In genomic region chr12:55830601-55831406, GRCh38 we compare ENCODE assay signal across 8 cellular contexts. TPM values are rescaled to one million over a fixed set of nuclear protein-coding genes. Genes with fewer than 3 reads are reported as not detected.
A peak's percentile ranks its signal among the peaks of the same experiment; 100 is the strongest.
DNase-seq lines count a peak whose midpoint lies in the region; ATAC-seq, FAIRE-seq and TF ChIP-seq lines count a peak whose summit lies in the region.

No MANE protein-coding gene starts in this region.

- H3K4me3 Mint-ChIP-seq in WTC11 = peak overlapping the region; percentile 97
- H3K4me3 Mint-ChIP-seq in chondrocyte (ENCODE audit: unreplicated experiment) = peak overlapping the region; percentile 97

- H3K4me2 ChIP-seq in DOHH2 (ENCODE audit: low read length) = peak overlapping the region; percentile 87

- no peaks in the 10 kb centered on the region for H3K9me2 ChIP-seq in DOHH2 (replicated peaks; ENCODE audit: control insufficient read depth, low read length)

- DNase-seq in M059J (ENCODE audit: low read depth) = peak; percentile 37
- peak; percentile 69 for DNase-seq in WTC11 (ENCODE audit: low spot score)
- no peak for DNase-seq in chondrocyte (ENCODE audit: low spot score)
- peak; percentile 89 for DNase-seq in kidney
- DNase-seq in stimulated activated CD4-positive, alpha-beta T cell treated with anti-CD3 and anti-CD28 coated beads, Interleukin-12 subunit alpha, Interleukin-12 subunit beta, amount 100 ng/mL, for 4 hours = peak; percentile 38
- no peak for DNase-seq in kidney tubule cell (ENCODE audit: low spot score)

- H3K27ac Mint-ChIP-seq in WTC11 (peak overlapping the region; percentile 99), chondrocyte (ENCODE audit: unreplicated experiment) (peak overlapping the region; percentile 98)

- no peaks in the 10 kb centered on the region for H3K9me3 Mint-ChIP-seq in WTC11
- H3K9me3 Mint-ChIP-seq in chondrocyte (ENCODE audit: low read depth) = no peaks in the 10 kb centered on the region

- POLR2A ChIA-PET in WTC11 (lab: Charles Lee) = interaction anchor here (0.7 to 3.3 kb wide), 14 partner anchors 12 to 530 kb away, joined by 3 to 64 read pairs (median 4); partner anchors contain the start of genes DGKA, ESYT1, ITGA7 and MMP19

- H3K36me3 Mint-ChIP-seq in WTC11 (peaks cover 2% of the 10 kb centered on the region), chondrocyte (ENCODE audit: low read depth) (no peaks in the 10 kb centered on the region)

- H3K27me3 ChIP-seq in DOHH2 (ENCODE audit: control insufficient read depth, low read length) = no peaks in the 10 kb centered on the region

- FAIRE-seq in kidney (lab: Jason Lieb, UNC) = no peak

- peaks cover 9% of the 10 kb centered on the region for H3F3A ChIP-seq in DOHH2 (ENCODE audit: control insufficient read depth, insufficient read depth)

- H3K27ac ChIP-seq in DOHH2 (ENCODE audit: low read depth, low read length) = peak overlapping the region; percentile 78
- peak overlapping the region; percentile 90 to 95 for H3K27ac ChIP-seq in kidney (ENCODE audit: low read depth in 2 of 2, low read length in 2 of 2)

- no peak for TF ChIP-seq CTCF in DOHH2 (IDR thresholded peaks at IDR 0.05; ENCODE audit: low read depth, low read length, poor library complexity, severe bottlenecking)
- no peak for TF ChIP-seq CTCF in WTC11 (IDR thresholded peaks at IDR 0.05)
- peak; percentile 6 for TF ChIP-seq CTCF in chondrocyte (IDR thresholded peaks at IDR 0.05)
- TF ChIP-seq CTCF in kidney (IDR thresholded peaks at IDR 0.05; ENCODE audit: borderline replicate concordance, extremely low read depth, insufficient read depth) = no peak

- H3K36me3 ChIP-seq in DOHH2 (ENCODE audit: control insufficient read depth, low read length) (peaks cover 34% of the 10 kb centered on the region), kidney (ENCODE audit: control insufficient read depth in 1 of 2, insufficient read depth in 2 of 2, low read length in 2 of 2) (no peaks in the 10 kb centered on the region)

- H3K4me1 ChIP-seq in DOHH2 (ENCODE audit: control insufficient read depth, low read length) (peaks cover 28% of the 10 kb centered on the region), kidney (ENCODE audit: control insufficient read depth in 1 of 2, insufficient read depth in 1 of 2, low read depth in 1 of 2, low read length in 2 of 2) (peaks cover 4 to 16% of the 10 kb centered on the region in 2 donors)

- H3K27me3 Mint-ChIP-seq in WTC11 (ENCODE audit: low read depth) (no peaks in the 10 kb centered on the region), chondrocyte (ENCODE audit: low read depth) (no peaks in the 10 kb centered on the region)

- H3K4me1 Mint-ChIP-seq in WTC11 = peaks cover 34% of the 10 kb centered on the region
- H3K4me1 Mint-ChIP-seq in chondrocyte (ENCODE audit: low read depth) = peaks cover 56% of the 10 kb centered on the region

- H3K79me2 ChIP-seq in DOHH2 (ENCODE audit: control insufficient read depth, low read length) = peaks cover 48% of the 10 kb centered on the region

- H3K9ac ChIP-seq in kidney (ENCODE audit: low read length in 2 of 2) = peak overlapping the region; percentile 41 to 87

- intact Hi-C loops in kidney (cut with DNase I) = no loop called here

- peak overlapping the region; percentile 96 for H3K4me3 ChIP-seq in DOHH2 (ENCODE audit: low read length)
- peak overlapping the region; percentile 95 to 97 for H3K4me3 ChIP-seq in kidney (ENCODE audit: low read length in 2 of 2)

- H4K20me1 ChIP-seq in DOHH2 (ENCODE audit: control insufficient read depth, insufficient read depth, low read depth, low read length) = no peaks in the 10 kb centered on the region

- CTCF ChIA-PET in WTC11 (lab: Charles Lee) = interaction anchor here (0.6 to 3.7 kb wide), 15 partner anchors 11 to 255 kb away, joined by 3 to 58 read pairs (median 5); partner anchors contain the start of genes BLOC1S1, DGKA, GDF11 and MMP19

- H3K9me3 ChIP-seq in DOHH2 (ENCODE audit: control insufficient read depth, insufficient read depth, low read length) (no peaks in the 10 kb centered on the region), kidney (ENCODE audit: control insufficient read depth in 1 of 2, low read length in 2 of 2) (no peaks in the 10 kb centered on the region)

- peak; percentile 3 for ATAC-seq in WTC11
- no peak for ATAC-seq in GM18519 (IDR thresholded peaks at IDR 0.05; ENCODE audit: low FRiP score, unreplicated experiment)

TF ChIP-seq in WTC11, 78 proteins besides CTCF, POLR2A, EP300 and RAD21 (continues in another document):
- TF ChIP-seq, protein P1, sequence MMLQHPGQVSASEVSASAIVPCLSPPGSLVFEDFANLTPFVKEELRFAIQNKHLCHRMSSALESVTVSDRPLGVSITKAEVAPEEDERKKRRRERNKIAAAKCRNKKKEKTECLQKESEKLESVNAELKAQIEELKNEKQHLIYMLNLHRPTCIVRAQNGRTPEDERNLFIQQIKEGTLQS (CRISPR knock-in tag; conservative IDR thresholded peaks at IDR 0.05) = no peak
- TF ChIP-seq SP1 (CRISPR knock-in tag; conservative IDR thresholded peaks at IDR 0.05) (0 out of 2 replicates have a peak, but pooled peaks have one; percentile 8), ZNF416 (CRISPR knock-in tag; IDR thresholded peaks at IDR 0.05) (no peak), ZNF423 (CRISPR knock-in tag; IDR thresholded peaks at IDR 0.05) (no peak), ZNF396 (CRISPR knock-in tag; IDR thresholded peaks at IDR 0.05; ENCODE audit: borderline replicate concordance) (no peak), FOXP1 (CRISPR knock-in tag; IDR thresholded peaks at IDR 0.05; ENCODE audit: borderline replicate concordance) (no peak), ETV6 (CRISPR knock-in tag; IDR thresholded peaks at IDR 0.05) (0 out of 2 replicates have a peak, but pooled peaks have one; percentile 13), GABPB1 (CRISPR knock-in tag; IDR thresholded peaks at IDR 0.05) (no peak)
- TF ChIP-seq, protein P2, sequence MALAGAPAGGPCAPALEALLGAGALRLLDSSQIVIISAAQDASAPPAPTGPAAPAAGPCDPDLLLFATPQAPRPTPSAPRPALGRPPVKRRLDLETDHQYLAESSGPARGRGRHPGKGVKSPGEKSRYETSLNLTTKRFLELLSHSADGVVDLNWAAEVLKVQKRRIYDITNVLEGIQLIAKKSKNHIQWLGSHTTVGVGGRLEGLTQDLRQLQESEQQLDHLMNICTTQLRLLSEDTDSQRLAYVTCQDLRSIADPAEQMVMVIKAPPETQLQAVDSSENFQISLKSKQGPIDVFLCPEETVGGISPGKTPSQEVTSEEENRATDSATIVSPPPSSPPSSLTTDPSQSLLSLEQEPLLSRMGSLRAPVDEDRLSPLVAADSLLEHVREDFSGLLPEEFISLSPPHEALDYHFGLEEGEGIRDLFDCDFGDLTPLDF (CRISPR knock-in tag; IDR thresholded peaks at IDR 0.05) = no peak
- TF ChIP-seq, protein P3, sequence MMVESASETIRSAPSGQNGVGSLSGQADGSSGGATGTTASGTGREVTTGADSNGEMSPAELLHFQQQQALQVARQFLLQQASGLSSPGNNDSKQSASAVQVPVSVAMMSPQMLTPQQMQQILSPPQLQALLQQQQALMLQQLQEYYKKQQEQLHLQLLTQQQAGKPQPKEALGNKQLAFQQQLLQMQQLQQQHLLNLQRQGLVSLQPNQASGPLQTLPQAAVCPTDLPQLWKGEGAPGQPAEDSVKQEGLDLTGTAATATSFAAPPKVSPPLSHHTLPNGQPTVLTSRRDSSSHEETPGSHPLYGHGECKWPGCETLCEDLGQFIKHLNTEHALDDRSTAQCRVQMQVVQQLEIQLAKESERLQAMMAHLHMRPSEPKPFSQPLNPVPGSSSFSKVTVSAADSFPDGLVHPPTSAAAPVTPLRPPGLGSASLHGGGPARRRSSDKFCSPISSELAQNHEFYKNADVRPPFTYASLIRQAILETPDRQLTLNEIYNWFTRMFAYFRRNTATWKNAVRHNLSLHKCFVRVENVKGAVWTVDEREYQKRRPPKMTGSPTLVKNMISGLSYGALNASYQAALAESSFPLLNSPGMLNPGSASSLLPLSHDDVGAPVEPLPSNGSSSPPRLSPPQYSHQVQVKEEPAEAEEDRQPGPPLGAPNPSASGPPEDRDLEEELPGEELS (CRISPR knock-in tag; IDR thresholded peaks at IDR 0.05) = peak; percentile 33; the same call in 1 of the 2 replicates
- TF ChIP-seq, protein P4, sequence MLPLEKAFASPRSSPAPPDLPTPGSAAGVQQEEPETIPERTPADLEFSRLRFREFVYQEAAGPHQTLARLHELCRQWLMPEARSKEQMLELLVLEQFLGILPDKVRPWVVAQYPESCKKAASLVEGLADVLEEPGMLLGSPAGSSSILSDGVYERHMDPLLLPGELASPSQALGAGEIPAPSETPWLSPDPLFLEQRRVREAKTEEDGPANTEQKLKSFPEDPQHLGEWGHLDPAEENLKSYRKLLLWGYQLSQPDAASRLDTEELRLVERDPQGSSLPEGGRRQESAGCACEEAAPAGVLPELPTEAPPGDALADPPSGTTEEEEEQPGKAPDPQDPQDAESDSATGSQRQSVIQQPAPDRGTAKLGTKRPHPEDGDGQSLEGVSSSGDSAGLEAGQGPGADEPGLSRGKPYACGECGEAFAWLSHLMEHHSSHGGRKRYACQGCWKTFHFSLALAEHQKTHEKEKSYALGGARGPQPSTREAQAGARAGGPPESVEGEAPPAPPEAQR (CRISPR knock-in tag; IDR thresholded peaks at IDR 0.05) = no peak

RNA-seq across cellular contexts. Expression of gene DNAJC14, which starts 1.4 kb away (rescaled TPM):
- total RNA-seq in M059J (2014; rRNA removed; shearing (Covaris generic)) = 34.5 and 42.3 TPM in 2 replicates
- 32.1 to 34.5 TPM (median 34.1 TPM) in 3 replicates for total RNA-seq in WTC11 (2021)
- 28.3 to 34.3 TPM (median 29.5 TPM) in 3 replicates for total RNA-seq in chondrocyte
- total RNA-seq in kidney = 37.9 TPM
- 18.9 TPM for polyA plus RNA-seq in kidney (ENCODE audit: insufficient read depth, low read depth, low replicate concordance)

RNA-seq across cellular contexts. Expression of gene MMP19, which starts 11.9 kb away (rescaled TPM):
- total RNA-seq in M059J (2014; rRNA removed; shearing (Covaris generic)) = 1.5 and 2.9 TPM in 2 replicates
- 0.98 to 1.6 TPM (median 1.0 TPM) in 3 replicates for total RNA-seq in WTC11 (2021)
- total RNA-seq in chondrocyte = 12.9 to 17.8 TPM (median 16.1 TPM) in 3 replicates
- 8.8 TPM for total RNA-seq in kidney
- 2.0 TPM for polyA plus RNA-seq in kidney (ENCODE audit: insufficient read depth, low read depth, low replicate concordance)

RNA-seq across cellular contexts. Expression of gene ORMDL2, which starts 13.0 kb away (rescaled TPM):
- 22.5 and 48.2 TPM in 2 replicates for total RNA-seq in M059J (2014; rRNA removed; shearing (Covaris generic))
- total RNA-seq in WTC11 (2021) (32.9 to 37.9 TPM (median 34.8 TPM) in 3 replicates), chondrocyte (31.4 to 32.9 TPM (median 32.1 TPM) in 3 replicates), kidney (51.2 TPM)
- 75.9 TPM for polyA plus RNA-seq in kidney (ENCODE audit: insufficient read depth, low read depth, low replicate concordance)

RNA-seq across cellular contexts. Expression of gene SARNP, which starts 13.3 kb away (rescaled TPM):
- total RNA-seq in M059J (2014; rRNA removed; shearing (Covaris generic)) = 144 and 154 TPM in 2 replicates
- 98.3 to 102 TPM (median 100 TPM) in 3 replicates for total RNA-seq in WTC11 (2021)
- total RNA-seq in chondrocyte = 54.0 to 58.8 TPM (median 58.7 TPM) in 3 replicates
- total RNA-seq in kidney = 51.1 TPM
- 109 TPM for polyA plus RNA-seq in kidney (ENCODE audit: insufficient read depth, low read depth, low replicate concordance)

Comparison
In these comparisons a context has a peak if more than half of its experiments do, and no peak if none do; other contexts are left out.
1. DNase-seq: peak in M059J (single experiment), WTC11 (single experiment), kidney (single experiment) and stimulated activated CD4-positive, alpha-beta T cell treated with anti-CD3 and anti-CD28 coated beads, Interleukin-12 subunit alpha, Interleukin-12 subunit beta, amount 100 ng/mL, for 4 hours (single experiment); none in chondrocyte (single experiment) and kidney tubule cell (single experiment).